Comparison of ENCODE assay signal across 12 cellular contexts in genomic region chr10:101682172-101682825, GRCh38. TPM values are rescaled to one million over a fixed set of nuclear protein-coding genes. Genes with fewer than 3 reads are reported as not detected.
DNase-seq lines count a peak whose midpoint lies in the region; ATAC-seq and TF ChIP-seq lines count a peak whose summit lies in the region.
"Had no signal": no experiment of that assay in that cellular context is flagged by ENCODE, and none has a peak within 500 bp of the region (broad histone marks: within the 10 kb centered on the region; RNA-seq: fewer than 3 reads in every experiment).

No MANE protein-coding gene starts in this region.

- peak overlapping the region; percentile 61 for H3K4me2 ChIP-seq in parathyroid adenoma (ENCODE audit: low read length)

- no peaks in the 10 kb centered on the region for H3K27me3 Mint-ChIP-seq in activated CD8-positive, alpha-beta memory T cell treated with anti-CD3 and anti-CD28 coated beads, Interleukin-2, amount 10 ng/mL, durations not matched to agents 7 days and 5 days
- H3K27me3 Mint-ChIP-seq: activated CD4-positive, alpha-beta T cell treated with anti-CD3 and anti-CD28 coated beads, Interleukin-2, amount 10 ng/mL, durations not matched to agents 24 days and 14 days had no signal

- H3K4me1 Mint-ChIP-seq in activated CD8-positive, alpha-beta memory T cell treated with anti-CD3 and anti-CD28 coated beads, Interleukin-2, amount 10 ng/mL, durations not matched to agents 7 days and 5 days = peaks cover 16% of the 10 kb centered on the region

- peaks cover 19% of the 10 kb centered on the region for H3K36me3 Mint-ChIP-seq in activated CD8-positive, alpha-beta memory T cell treated with anti-CD3 and anti-CD28 coated beads, Interleukin-2, amount 10 ng/mL, durations not matched to agents 7 days and 5 days

- no peak for ATAC-seq in activated CD8-positive, alpha-beta memory T cell treated with anti-CD3 and anti-CD28 coated beads, Interleukin-2, amount 10 ng/mL, durations not matched to agents 7 days and 5 days
- ATAC-seq: HCT116 had no signal

- H3K9me3 ChIP-seq in parathyroid adenoma (ENCODE audit: control insufficient read depth, low read length) (no peaks in the 10 kb centered on the region), esophagus squamous epithelium (no peaks in the 10 kb centered on the region)

- no peaks in the 10 kb centered on the region for H3K9me3 Mint-ChIP-seq in activated CD8-positive, alpha-beta memory T cell treated with anti-CD3 and anti-CD28 coated beads, Interleukin-2, amount 10 ng/mL, durations not matched to agents 7 days and 5 days (ENCODE audit: low read depth)
- H3K9me3 Mint-ChIP-seq: activated CD4-positive, alpha-beta T cell treated with anti-CD3 and anti-CD28 coated beads, Interleukin-2, amount 10 ng/mL, durations not matched to agents 24 days and 14 days had no signal

- peak; percentile 22 for DNase-seq in EH (ENCODE audit: low read depth)
- DNase-seq in OCI-M1 (lab: John Stamatoyannopoulos, UW) = peak; percentile 73
- no peak for DNase-seq in foreskin fibroblast
- DNase-seq in NCI-H510A treated with DMSO at 0.1 percent for 48 hours (lab: John Stamatoyannopoulos, UW) = no peak
- DNase-seq in AG20443 (ENCODE audit: low spot score) = no peak
- no peak for DNase-seq in esophagus squamous epithelium (lab: John Stamatoyannopoulos, UW)
- DNase-seq in activated CD8-positive, alpha-beta memory T cell treated with anti-CD3 and anti-CD28 coated beads, Interleukin-2, amount 10 ng/mL, durations not matched to agents 7 days and 5 days = no peak
- DNase-seq: activated CD4-positive, alpha-beta T cell treated with anti-CD3 and anti-CD28 coated beads, Interleukin-2, amount 10 ng/mL, durations not matched to agents 24 days and 14 days; NCI-H2081 treated with DMSO at 0.1 percent for 48 hours; SHP77 treated with DMSO at 0.1 percent for 48 hours had no signal

- intact Hi-C loops in esophagus squamous epithelium (cut with DNase I) = no loop called here

- no peak overlapping the region for H3K27ac Mint-ChIP-seq in activated CD8-positive, alpha-beta memory T cell treated with anti-CD3 and anti-CD28 coated beads, Interleukin-2, amount 10 ng/mL, durations not matched to agents 7 days and 5 days
- H3K27ac Mint-ChIP-seq: activated CD4-positive, alpha-beta T cell treated with anti-CD3 and anti-CD28 coated beads, Interleukin-2, amount 10 ng/mL, durations not matched to agents 24 days and 14 days had no signal

- no peak overlapping the region for H2AFZ ChIP-seq in parathyroid adenoma

- no peak for TF ChIP-seq POLR2A in esophagus squamous epithelium (IDR thresholded peaks at IDR 0.05)

- CTCF ChIA-PET in activated CD8-positive, alpha-beta memory T cell treated with anti-CD3 and anti-CD28 coated beads, Interleukin-2, amount 10 ng/mL, durations not matched to agents 7 days and 5 days (lab: Charles Lee) = no interaction called here

- H3K36me3 ChIP-seq in parathyroid adenoma (ENCODE audit: control insufficient read depth, insufficient read depth, low read length) = no peaks in the 10 kb centered on the region
- H3K36me3 ChIP-seq in esophagus squamous epithelium = peaks cover 0 to 3% (median 0%) of the 10 kb centered on the region in 3 donors

- H3K4me3 ChIP-seq in foreskin fibroblast (ENCODE audit: low read depth in 1 of 2, low read length in 2 of 2) (peak overlapping the region; percentile 13 to 28), parathyroid adenoma (ENCODE audit: low read depth, low read length) (peak overlapping the region; percentile 11), esophagus squamous epithelium (peak overlapping the region in 1 of 4 donors; percentile 31)

- peaks cover 38% of the 10 kb centered on the region for H3K4me1 ChIP-seq in parathyroid adenoma
- H3K4me1 ChIP-seq in esophagus squamous epithelium = peaks cover 0 to 29% (median 15%) of the 10 kb centered on the region in 3 donors

- WGBS in esophagus squamous epithelium, 2 donors = 7 to 9% methylated on average over 2 of the region's 2 CpGs

- no peak overlapping the region for H3K4me3 Mint-ChIP-seq in activated CD8-positive, alpha-beta memory T cell treated with anti-CD3 and anti-CD28 coated beads, Interleukin-2, amount 10 ng/mL, durations not matched to agents 7 days and 5 days
- H3K4me3 Mint-ChIP-seq: activated CD4-positive, alpha-beta T cell treated with anti-CD3 and anti-CD28 coated beads, Interleukin-2, amount 10 ng/mL, durations not matched to agents 24 days and 14 days had no signal

- peak overlapping the region; percentile 81 for H3K27ac ChIP-seq in parathyroid adenoma
- H3K27ac ChIP-seq in esophagus squamous epithelium = peak overlapping the region in 2 of 4 donors; percentile 17 to 30

- H3K9ac ChIP-seq in parathyroid adenoma = no peak overlapping the region

- TF ChIP-seq CTCF in foreskin fibroblast (IDR thresholded peaks at IDR 0.05; ENCODE audit: low read depth, low read length) (no peak), parathyroid adenoma (IDR thresholded peaks at IDR 0.05) (no peak), esophagus squamous epithelium (IDR thresholded peaks at IDR 0.05) (no peak)

- peaks cover 15% of the 10 kb centered on the region for H3K79me2 ChIP-seq in parathyroid adenoma

- H3K27me3 ChIP-seq in parathyroid adenoma (ENCODE audit: control insufficient read depth, insufficient read depth, low read length) (no peaks in the 10 kb centered on the region), esophagus squamous epithelium (no peaks in the 10 kb centered on the region)

RNA-seq across cellular contexts. Expression of gene FBXW4, which starts 12.7 kb away (rescaled TPM):
- total RNA-seq in esophagus squamous epithelium = 10 to 100 TPM; 26.4 to 85.3 (median 44.0) TPM
- 10 to 100 TPM; 36.7 to 46.2 TPM for total RNA-seq in activated CD8-positive, alpha-beta memory T cell treated with anti-CD3 and anti-CD28 coated beads, Interleukin-2, amount 10 ng/mL, durations not matched to agents 7 days and 5 days

Comparison
In these comparisons a context has a peak if more than half of its experiments do, and no peak if none do; other contexts are left out.
1. DNase-seq: peak in EH (single experiment) and OCI-M1 (single experiment); none in foreskin fibroblast (0 of 2), NCI-H510A treated with DMSO at 0.1 percent for 48 hours (single experiment), AG20443 (single experiment), esophagus squamous epithelium (single experiment) and activated CD8-positive, alpha-beta memory T cell treated with anti-CD3 and anti-CD28 coated beads, Interleukin-2, amount 10 ng/mL, durations not matched to agents 7 days and 5 days (single experiment).